Comparison of ENCODE assay signal across 2 cellular contexts in genomic region chr11:50298182-50298988, GRCh38.
A peak's percentile ranks its signal among the peaks of the same experiment; 100 is the strongest.
TF ChIP-seq lines count a peak whose summit lies in the region.

No MANE protein-coding gene starts in this region.

TF ChIP-seq in K562, 482 proteins besides CTCF, POLR2A, EP300 and RAD21 (continues in another document):
- TF ChIP-seq TAF9B (IDR thresholded peaks at IDR 0.05; ENCODE audit: partially characterized antibody) (peak; percentile 14), RBM34 (IDR thresholded peaks at IDR 0.05; ENCODE audit: borderline replicate concordance, insufficient read depth, low read length) (no peak), ZNF347 (CRISPR knock-in tag; IDR thresholded peaks at IDR 0.05; ENCODE audit: low read depth) (no peak), SLC30A9 (CRISPR knock-in tag; IDR thresholded peaks at IDR 0.05) (no peak), ATF1 (CRISPR knock-in tag; IDR thresholded peaks at IDR 0.05) (peak; percentile 46; the same call in 1 of the 2 replicates), ATF1 (tag; IDR thresholded peaks at IDR 0.05) (peak; percentile 88), ZNF282 (CRISPR knock-in tag; IDR thresholded peaks at IDR 0.05) (no peak), RB1 (IDR thresholded peaks at IDR 0.05; ENCODE audit: low read depth) (no peak), POLR2G (IDR thresholded peaks at IDR 0.05; ENCODE audit: low read depth, low read length) (peak; percentile 84), EP400 (IDR thresholded peaks at IDR 0.05) (peak; percentile 54; the same call in 1 of the 2 replicates), MTA1 (IDR thresholded peaks at IDR 0.05; ENCODE audit: borderline replicate concordance) (0 out of 2 replicates have a peak, but pooled peaks have one; percentile 60), CREB1 (IDR thresholded peaks at IDR 0.05) (peak; percentile 89), CREB1 (CRISPR knock-in tag; IDR thresholded peaks at IDR 0.05) (peak; percentile 86), MEIS2 (IDR thresholded peaks at IDR 0.05; ENCODE audit: partially characterized antibody) (peak; percentile 67), ZFX (CRISPR knock-in tag; IDR thresholded peaks at IDR 0.05) (peak; percentile 67), L3MBTL2 (IDR thresholded peaks at IDR 0.05) (peak; percentile 71)
- TF ChIP-seq, protein P1, sequence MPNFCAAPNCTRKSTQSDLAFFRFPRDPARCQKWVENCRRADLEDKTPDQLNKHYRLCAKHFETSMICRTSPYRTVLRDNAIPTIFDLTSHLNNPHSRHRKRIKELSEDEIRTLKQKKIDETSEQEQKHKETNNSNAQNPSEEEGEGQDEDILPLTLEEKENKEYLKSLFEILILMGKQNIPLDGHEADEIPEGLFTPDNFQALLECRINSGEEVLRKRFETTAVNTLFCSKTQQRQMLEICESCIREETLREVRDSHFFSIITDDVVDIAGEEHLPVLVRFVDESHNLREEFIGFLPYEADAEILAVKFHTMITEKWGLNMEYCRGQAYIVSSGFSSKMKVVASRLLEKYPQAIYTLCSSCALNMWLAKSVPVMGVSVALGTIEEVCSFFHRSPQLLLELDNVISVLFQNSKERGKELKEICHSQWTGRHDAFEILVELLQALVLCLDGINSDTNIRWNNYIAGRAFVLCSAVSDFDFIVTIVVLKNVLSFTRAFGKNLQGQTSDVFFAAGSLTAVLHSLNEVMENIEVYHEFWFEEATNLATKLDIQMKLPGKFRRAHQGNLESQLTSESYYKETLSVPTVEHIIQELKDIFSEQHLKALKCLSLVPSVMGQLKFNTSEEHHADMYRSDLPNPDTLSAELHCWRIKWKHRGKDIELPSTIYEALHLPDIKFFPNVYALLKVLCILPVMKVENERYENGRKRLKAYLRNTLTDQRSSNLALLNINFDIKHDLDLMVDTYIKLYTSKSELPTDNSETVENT (CRISPR knock-in tag; IDR thresholded peaks at IDR 0.05), result peak; percentile 32; the same call in 1 of the 2 replicates

TF ChIP-seq in HepG2, 621 proteins besides CTCF, POLR2A, EP300 and RAD21:
- TF ChIP-seq CEBPZ (IDR thresholded peaks at IDR 0.05; ENCODE audit: low read length) (no peak), ZNF441 (CRISPR knock-in tag; IDR thresholded peaks at IDR 0.05; ENCODE audit: borderline replicate concordance) (no peak)
